13 cellular contexts compared by ENCODE assay signal in genomic region chr1:117009132-117009531, GRCh38. TPM values are rescaled to one million over a fixed set of nuclear protein-coding genes. Genes with fewer than 3 reads are reported as not detected.
DNase-seq lines count a peak whose midpoint lies in the region; ATAC-seq and TF ChIP-seq lines count a peak whose summit lies in the region.
"Had no signal": no experiment of that assay in that cellular context is flagged by ENCODE, and none has a peak within 500 bp of the region (broad histone marks: within the 10 kb centered on the region; RNA-seq: fewer than 3 reads in every experiment).

No MANE protein-coding gene starts in this region.

- intact Hi-C loops in CD4-positive, alpha-beta T cell (cut with DNase I, micrococcal nuclease) = loop anchor here in 1 of 2 experiments (2.0 kb wide), 1 partner anchor 40 kb away; no protein-coding TSS in a partner anchor

- POLR2A ChIA-PET in CD4-positive, alpha-beta T cell (lab: Charles Lee) = interaction anchor here (0.9 to 3.2 kb wide), 6 partner anchors 8 to 239 kb away, joined by 3 to 20 read pairs (median 8); partner anchors contain the start of genes CD101 and TTF2

- no peak overlapping the region for H3K4me3 ChIP-seq in fibroblast of pulmonary artery (replicated peaks; ENCODE audit: low read depth, low read length)

- H3K4me3 Mint-ChIP-seq in CD4-positive, alpha-beta T cell = peak overlapping the region; percentile 62
- H3K4me3 Mint-ChIP-seq: neural crest cell; stimulated activated effector memory CD8-positive, alpha-beta T cell treated with anti-CD3 and anti-CD28 coated beads, Interleukin-12 subunit alpha, Interleukin-12 subunit beta, amount 100 ng/mL, for 72 hours had no signal

- ATAC-seq in CD4-positive, alpha-beta T cell (ENCODE audit: poor library complexity) = peak; percentile 54
- ATAC-seq in HG03066 (IDR thresholded peaks at IDR 0.05; ENCODE audit: low read depth, unreplicated experiment) = peak; percentile 66
- no peak for ATAC-seq in GM19351 (IDR thresholded peaks at IDR 0.05; ENCODE audit: unreplicated experiment)
- ATAC-seq in GM18511 (IDR thresholded peaks at IDR 0.05; ENCODE audit: unreplicated experiment) = no peak
- ATAC-seq: stimulated activated effector memory CD8-positive, alpha-beta T cell treated with anti-CD3 and anti-CD28 coated beads, Interleukin-12 subunit alpha, Interleukin-12 subunit beta, amount 100 ng/mL, for 72 hours had no signal

- CTCF ChIA-PET in CD4-positive, alpha-beta T cell (lab: Charles Lee) = no interaction called here

- TF ChIP-seq CTCF in CD4-positive, alpha-beta T cell (IDR thresholded peaks at IDR 0.05) = no peak
- TF ChIP-seq CTCF in fibroblast of pulmonary artery (IDR thresholded peaks at IDR 0.05; ENCODE audit: low read length, missing control alignments) = no peak

- no peak overlapping the region for H3K27ac ChIP-seq in CD4-positive, alpha-beta T cell (ENCODE audit: low read depth, low read length)

- H3K27me3 Mint-ChIP-seq in CD4-positive, alpha-beta T cell = no peaks in the 10 kb centered on the region

- H3K4me1 Mint-ChIP-seq in CD4-positive, alpha-beta T cell (ENCODE audit: low read depth) = peaks cover 74% of the 10 kb centered on the region
- H3K4me1 Mint-ChIP-seq: neural crest cell; stimulated activated effector memory CD8-positive, alpha-beta T cell treated with anti-CD3 and anti-CD28 coated beads, Interleukin-12 subunit alpha, Interleukin-12 subunit beta, amount 100 ng/mL, for 72 hours had no signal

- H3K27ac Mint-ChIP-seq in CD4-positive, alpha-beta T cell = peak overlapping the region; percentile 93
- H3K27ac Mint-ChIP-seq: stimulated activated effector memory CD8-positive, alpha-beta T cell treated with anti-CD3 and anti-CD28 coated beads, Interleukin-12 subunit alpha, Interleukin-12 subunit beta, amount 100 ng/mL, for 72 hours had no signal

- no peak for DNase-seq in CD4-positive, alpha-beta T cell
- DNase-seq in SKM-1 (lab: John Stamatoyannopoulos, UW; ENCODE audit: unreplicated experiment) (peak; percentile 70), fibroblast of pulmonary artery (ENCODE audit: low read depth) (peak; percentile 81), nucleus accumbens (lab: John Stamatoyannopoulos, UW) (no peak), dermis blood vessel endothelial cell (no peak)
- DNase-seq: DMS 273 treated with DMSO at 0.1 percent for 48 hours, kidney glomerular epithelial cell, NCI-H187 treated with DMSO at 0.1 percent for 48 hours had no signal

- peaks cover 6% of the 10 kb centered on the region for H3K36me3 Mint-ChIP-seq in CD4-positive, alpha-beta T cell (ENCODE audit: low read depth)
- H3K36me3 Mint-ChIP-seq: stimulated activated effector memory CD8-positive, alpha-beta T cell treated with anti-CD3 and anti-CD28 coated beads, Interleukin-12 subunit alpha, Interleukin-12 subunit beta, amount 100 ng/mL, for 72 hours had no signal

- H3K9me3 Mint-ChIP-seq in CD4-positive, alpha-beta T cell = no peaks in the 10 kb centered on the region
- H3K9me3 Mint-ChIP-seq: neural crest cell; stimulated activated effector memory CD8-positive, alpha-beta T cell treated with anti-CD3 and anti-CD28 coated beads, Interleukin-12 subunit alpha, Interleukin-12 subunit beta, amount 100 ng/mL, for 72 hours had no signal

- no peaks in the 10 kb centered on the region for H3K9me3 ChIP-seq in CD4-positive, alpha-beta T cell (ENCODE audit: control insufficient read depth, low read length)

- no peaks in the 10 kb centered on the region for H3K27me3 ChIP-seq in CD4-positive, alpha-beta T cell (ENCODE audit: control insufficient read depth, insufficient read depth, low read length)

RNA-seq across cellular contexts. Expression of gene CD101, which starts 7.6 kb away (rescaled TPM):
- 1 to 10 TPM; 2.1 to 2.2 TPM for total RNA-seq in CD4-positive, alpha-beta T cell
- total RNA-seq in dermis blood vessel endothelial cell = 0.17 and 0.19 TPM in 2 replicates

RNA-seq across cellular contexts. Expression of gene TTF2, which starts 51.0 kb away (rescaled TPM):
- 10 to 100 TPM; 35.4 to 36.6 TPM for total RNA-seq in CD4-positive, alpha-beta T cell
- total RNA-seq in dermis blood vessel endothelial cell = 14.3 and 21.9 TPM in 2 replicates

Comparison
In these comparisons a context has a peak if more than half of its experiments do, and no peak if none do; other contexts are left out.
1. ATAC-seq: peak in CD4-positive, alpha-beta T cell (single experiment) and HG03066 (single experiment); none in GM19351 (single experiment) and GM18511 (single experiment).
2. DNase-seq: peak in SKM-1 (single experiment) and fibroblast of pulmonary artery (single experiment); none in CD4-positive, alpha-beta T cell (0 of 10), nucleus accumbens (0 of 56) and dermis blood vessel endothelial cell (single experiment).